In the genomic region with DNA sequence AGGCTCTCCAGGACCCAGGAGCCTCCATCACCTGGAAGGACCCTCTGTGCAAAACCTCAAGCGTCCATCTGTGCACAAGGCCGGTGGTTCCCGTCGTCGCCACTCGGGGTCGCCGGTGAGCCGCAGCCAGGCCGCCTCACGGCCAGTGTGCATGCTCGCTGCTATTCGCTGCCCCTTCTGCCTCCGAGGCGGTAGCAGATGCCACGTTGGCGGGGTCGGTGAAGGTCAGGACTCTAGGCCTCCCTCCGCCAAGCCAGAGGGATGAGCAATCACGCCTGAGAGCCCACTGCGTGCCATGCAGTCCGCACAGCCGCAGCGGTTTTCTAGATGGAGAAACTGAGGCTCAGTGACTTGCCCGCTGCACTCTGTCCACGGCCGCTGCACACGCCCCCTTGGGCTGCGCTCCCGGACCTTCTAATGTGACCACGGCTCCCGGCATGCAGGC, we compare ENCODE assay signal across 1 cellular context.
TF ChIP-seq lines count a peak whose summit lies in the region.

No MANE protein-coding gene starts in this region.

TF ChIP-seq in HepG2, 621 proteins besides CTCF, POLR2A, EP300 and RAD21 (continued from another document and continues in another):
- TF ChIP-seq, protein P1, sequence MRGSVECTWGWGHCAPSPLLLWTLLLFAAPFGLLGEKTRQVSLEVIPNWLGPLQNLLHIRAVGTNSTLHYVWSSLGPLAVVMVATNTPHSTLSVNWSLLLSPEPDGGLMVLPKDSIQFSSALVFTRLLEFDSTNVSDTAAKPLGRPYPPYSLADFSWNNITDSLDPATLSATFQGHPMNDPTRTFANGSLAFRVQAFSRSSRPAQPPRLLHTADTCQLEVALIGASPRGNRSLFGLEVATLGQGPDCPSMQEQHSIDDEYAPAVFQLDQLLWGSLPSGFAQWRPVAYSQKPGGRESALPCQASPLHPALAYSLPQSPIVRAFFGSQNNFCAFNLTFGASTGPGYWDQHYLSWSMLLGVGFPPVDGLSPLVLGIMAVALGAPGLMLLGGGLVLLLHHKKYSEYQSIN (CRISPR knock-in tag; IDR thresholded peaks at IDR 0.05; ENCODE audit: borderline replicate concordance): no peak
- peak; percentile 69 for TF ChIP-seq IRF2 (CRISPR knock-in tag; IDR thresholded peaks at IDR 0.05)
- TF ChIP-seq, protein P2, sequence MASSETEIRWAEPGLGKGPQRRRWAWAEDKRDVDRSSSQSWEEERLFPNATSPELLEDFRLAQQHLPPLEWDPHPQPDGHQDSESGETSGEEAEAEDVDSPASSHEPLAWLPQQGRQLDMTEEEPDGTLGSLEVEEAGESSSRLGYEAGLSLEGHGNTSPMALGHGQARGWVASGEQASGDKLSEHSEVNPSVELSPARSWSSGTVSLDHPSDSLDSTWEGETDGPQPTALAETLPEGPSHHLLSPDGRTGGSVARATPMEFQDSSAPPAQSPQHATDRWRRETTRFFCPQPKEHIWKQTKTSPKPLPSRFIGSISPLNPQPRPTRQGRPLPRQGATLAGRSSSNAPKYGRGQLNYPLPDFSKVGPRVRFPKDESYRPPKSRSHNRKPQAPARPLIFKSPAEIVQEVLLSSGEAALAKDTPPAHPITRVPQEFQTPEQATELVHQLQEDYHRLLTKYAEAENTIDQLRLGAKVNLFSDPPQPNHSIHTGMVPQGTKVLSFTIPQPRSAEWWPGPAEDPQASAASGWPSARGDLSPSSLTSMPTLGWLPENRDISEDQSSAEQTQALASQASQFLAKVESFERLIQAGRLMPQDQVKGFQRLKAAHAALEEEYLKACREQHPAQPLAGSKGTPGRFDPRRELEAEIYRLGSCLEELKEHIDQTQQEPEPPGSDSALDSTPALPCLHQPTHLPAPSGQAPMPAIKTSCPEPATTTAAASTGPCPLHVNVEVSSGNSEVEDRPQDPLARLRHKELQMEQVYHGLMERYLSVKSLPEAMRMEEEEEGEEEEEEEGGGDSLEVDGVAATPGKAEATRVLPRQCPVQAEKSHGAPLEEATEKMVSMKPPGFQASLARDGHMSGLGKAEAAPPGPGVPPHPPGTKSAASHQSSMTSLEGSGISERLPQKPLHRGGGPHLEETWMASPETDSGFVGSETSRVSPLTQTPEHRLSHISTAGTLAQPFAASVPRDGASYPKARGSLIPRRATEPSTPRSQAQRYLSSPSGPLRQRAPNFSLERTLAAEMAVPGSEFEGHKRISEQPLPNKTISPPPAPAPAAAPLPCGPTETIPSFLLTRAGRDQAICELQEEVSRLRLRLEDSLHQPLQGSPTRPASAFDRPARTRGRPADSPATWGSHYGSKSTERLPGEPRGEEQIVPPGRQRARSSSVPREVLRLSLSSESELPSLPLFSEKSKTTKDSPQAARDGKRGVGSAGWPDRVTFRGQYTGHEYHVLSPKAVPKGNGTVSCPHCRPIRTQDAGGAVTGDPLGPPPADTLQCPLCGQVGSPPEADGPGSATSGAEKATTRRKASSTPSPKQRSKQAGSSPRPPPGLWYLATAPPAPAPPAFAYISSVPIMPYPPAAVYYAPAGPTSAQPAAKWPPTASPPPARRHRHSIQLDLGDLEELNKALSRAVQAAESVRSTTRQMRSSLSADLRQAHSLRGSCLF (CRISPR knock-in tag; IDR thresholded peaks at IDR 0.05; ENCODE audit: borderline replicate concordance): no peak
- 0 out of 2 replicates have a peak, but pooled peaks have one; percentile 25 for TF ChIP-seq ZNF788 (CRISPR knock-in tag; IDR thresholded peaks at IDR 0.05; ENCODE audit: borderline replicate concordance)
- TF ChIP-seq SOX13 (IDR thresholded peaks at IDR 0.05): no peak
- TF ChIP-seq SOX13 (CRISPR knock-in tag; conservative IDR thresholded peaks at IDR 0.05 in 1 of 2, IDR thresholded peaks at IDR 0.05 in 1 of 2): 0 out of 4 replicates have a peak, but pooled peaks of 1 of the 2 experiments have one; percentile 6
- TF ChIP-seq MED1 (CRISPR knock-in tag; IDR thresholded peaks at IDR 0.05): 0 out of 2 replicates have a peak, but pooled peaks have one; percentile 37
- TF ChIP-seq, protein P3, sequence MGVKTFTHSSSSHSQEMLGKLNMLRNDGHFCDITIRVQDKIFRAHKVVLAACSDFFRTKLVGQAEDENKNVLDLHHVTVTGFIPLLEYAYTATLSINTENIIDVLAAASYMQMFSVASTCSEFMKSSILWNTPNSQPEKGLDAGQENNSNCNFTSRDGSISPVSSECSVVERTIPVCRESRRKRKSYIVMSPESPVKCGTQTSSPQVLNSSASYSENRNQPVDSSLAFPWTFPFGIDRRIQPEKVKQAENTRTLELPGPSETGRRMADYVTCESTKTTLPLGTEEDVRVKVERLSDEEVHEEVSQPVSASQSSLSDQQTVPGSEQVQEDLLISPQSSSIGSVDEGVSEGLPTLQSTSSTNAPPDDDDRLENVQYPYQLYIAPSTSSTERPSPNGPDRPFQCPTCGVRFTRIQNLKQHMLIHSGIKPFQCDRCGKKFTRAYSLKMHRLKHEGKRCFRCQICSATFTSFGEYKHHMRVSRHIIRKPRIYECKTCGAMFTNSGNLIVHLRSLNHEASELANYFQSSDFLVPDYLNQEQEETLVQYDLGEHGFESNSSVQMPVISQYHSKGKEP (CRISPR knock-in tag; IDR thresholded peaks at IDR 0.05): peak; percentile 46; the same call in 1 of the 2 replicates
- TF ChIP-seq ZNF446 (CRISPR knock-in tag; IDR thresholded peaks at IDR 0.05): no peak
- peak; percentile 69; the same call in 1 of the 2 replicates for TF ChIP-seq HIVEP1 (CRISPR knock-in tag; IDR thresholded peaks at IDR 0.05)
- TF ChIP-seq AGO1 (IDR thresholded peaks at IDR 0.05; ENCODE audit: low read depth, low read length, poor library complexity, severe bottlenecking): peak; percentile 68
- peak; percentile 34; the same call in 1 of the 2 replicates for TF ChIP-seq ZNF598 (CRISPR knock-in tag; IDR thresholded peaks at IDR 0.05; ENCODE audit: borderline replicate concordance)
- TF ChIP-seq, protein P4, sequence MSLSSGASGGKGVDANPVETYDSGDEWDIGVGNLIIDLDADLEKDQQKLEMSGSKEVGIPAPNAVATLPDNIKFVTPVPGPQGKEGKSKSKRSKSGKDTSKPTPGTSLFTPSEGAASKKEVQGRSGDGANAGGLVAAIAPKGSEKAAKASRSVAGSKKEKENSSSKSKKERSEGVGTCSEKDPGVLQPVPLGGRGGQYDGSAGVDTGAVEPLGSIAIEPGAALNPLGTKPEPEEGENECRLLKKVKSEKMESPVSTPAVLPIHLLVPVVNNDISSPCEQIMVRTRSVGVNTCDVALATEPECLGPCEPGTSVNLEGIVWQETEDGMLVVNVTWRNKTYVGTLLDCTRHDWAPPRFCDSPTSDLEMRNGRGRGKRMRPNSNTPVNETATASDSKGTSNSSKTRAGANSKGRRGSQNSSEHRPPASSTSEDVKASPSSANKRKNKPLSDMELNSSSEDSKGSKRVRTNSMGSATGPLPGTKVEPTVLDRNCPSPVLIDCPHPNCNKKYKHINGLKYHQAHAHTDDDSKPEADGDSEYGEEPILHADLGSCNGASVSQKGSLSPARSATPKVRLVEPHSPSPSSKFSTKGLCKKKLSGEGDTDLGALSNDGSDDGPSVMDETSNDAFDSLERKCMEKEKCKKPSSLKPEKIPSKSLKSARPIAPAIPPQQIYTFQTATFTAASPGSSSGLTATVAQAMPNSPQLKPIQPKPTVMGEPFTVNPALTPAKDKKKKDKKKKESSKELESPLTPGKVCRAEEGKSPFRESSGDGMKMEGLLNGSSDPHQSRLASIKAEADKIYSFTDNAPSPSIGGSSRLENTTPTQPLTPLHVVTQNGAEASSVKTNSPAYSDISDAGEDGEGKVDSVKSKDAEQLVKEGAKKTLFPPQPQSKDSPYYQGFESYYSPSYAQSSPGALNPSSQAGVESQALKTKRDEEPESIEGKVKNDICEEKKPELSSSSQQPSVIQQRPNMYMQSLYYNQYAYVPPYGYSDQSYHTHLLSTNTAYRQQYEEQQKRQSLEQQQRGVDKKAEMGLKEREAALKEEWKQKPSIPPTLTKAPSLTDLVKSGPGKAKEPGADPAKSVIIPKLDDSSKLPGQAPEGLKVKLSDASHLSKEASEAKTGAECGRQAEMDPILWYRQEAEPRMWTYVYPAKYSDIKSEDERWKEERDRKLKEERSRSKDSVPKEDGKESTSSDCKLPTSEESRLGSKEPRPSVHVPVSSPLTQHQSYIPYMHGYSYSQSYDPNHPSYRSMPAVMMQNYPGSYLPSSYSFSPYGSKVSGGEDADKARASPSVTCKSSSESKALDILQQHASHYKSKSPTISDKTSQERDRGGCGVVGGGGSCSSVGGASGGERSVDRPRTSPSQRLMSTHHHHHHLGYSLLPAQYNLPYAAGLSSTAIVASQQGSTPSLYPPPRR (CRISPR knock-in tag; IDR thresholded peaks at IDR 0.05; ENCODE audit: borderline replicate concordance): no peak
- no peak for TF ChIP-seq ZNF484 (CRISPR knock-in tag; IDR thresholded peaks at IDR 0.05; ENCODE audit: borderline replicate concordance, low read depth)
- no peak for TF ChIP-seq ZNF138 (CRISPR knock-in tag; IDR thresholded peaks at IDR 0.05; ENCODE audit: low read depth)
- TF ChIP-seq, protein P5, sequence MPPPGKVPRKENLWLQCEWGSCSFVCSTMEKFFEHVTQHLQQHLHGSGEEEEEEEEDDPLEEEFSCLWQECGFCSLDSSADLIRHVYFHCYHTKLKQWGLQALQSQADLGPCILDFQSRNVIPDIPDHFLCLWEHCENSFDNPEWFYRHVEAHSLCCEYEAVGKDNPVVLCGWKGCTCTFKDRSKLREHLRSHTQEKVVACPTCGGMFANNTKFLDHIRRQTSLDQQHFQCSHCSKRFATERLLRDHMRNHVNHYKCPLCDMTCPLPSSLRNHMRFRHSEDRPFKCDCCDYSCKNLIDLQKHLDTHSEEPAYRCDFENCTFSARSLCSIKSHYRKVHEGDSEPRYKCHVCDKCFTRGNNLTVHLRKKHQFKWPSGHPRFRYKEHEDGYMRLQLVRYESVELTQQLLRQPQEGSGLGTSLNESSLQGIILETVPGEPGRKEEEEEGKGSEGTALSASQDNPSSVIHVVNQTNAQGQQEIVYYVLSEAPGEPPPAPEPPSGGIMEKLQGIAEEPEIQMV (CRISPR knock-in tag; IDR thresholded peaks at IDR 0.05; ENCODE audit: low read depth): peak; percentile 68; the same call in 1 of the 2 replicates
- TF ChIP-seq, protein P6, sequence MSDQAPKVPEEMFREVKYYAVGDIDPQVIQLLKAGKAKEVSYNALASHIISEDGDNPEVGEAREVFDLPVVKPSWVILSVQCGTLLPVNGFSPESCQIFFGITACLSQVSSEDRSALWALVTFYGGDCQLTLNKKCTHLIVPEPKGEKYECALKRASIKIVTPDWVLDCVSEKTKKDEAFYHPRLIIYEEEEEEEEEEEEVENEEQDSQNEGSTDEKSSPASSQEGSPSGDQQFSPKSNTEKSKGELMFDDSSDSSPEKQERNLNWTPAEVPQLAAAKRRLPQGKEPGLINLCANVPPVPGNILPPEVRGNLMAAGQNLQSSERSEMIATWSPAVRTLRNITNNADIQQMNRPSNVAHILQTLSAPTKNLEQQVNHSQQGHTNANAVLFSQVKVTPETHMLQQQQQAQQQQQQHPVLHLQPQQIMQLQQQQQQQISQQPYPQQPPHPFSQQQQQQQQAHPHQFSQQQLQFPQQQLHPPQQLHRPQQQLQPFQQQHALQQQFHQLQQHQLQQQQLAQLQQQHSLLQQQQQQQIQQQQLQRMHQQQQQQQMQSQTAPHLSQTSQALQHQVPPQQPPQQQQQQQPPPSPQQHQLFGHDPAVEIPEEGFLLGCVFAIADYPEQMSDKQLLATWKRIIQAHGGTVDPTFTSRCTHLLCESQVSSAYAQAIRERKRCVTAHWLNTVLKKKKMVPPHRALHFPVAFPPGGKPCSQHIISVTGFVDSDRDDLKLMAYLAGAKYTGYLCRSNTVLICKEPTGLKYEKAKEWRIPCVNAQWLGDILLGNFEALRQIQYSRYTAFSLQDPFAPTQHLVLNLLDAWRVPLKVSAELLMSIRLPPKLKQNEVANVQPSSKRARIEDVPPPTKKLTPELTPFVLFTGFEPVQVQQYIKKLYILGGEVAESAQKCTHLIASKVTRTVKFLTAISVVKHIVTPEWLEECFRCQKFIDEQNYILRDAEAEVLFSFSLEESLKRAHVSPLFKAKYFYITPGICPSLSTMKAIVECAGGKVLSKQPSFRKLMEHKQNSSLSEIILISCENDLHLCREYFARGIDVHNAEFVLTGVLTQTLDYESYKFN (CRISPR knock-in tag; conservative IDR thresholded peaks at IDR 0.05): no peak; the same call in 1 of the 2 replicates
- 0 out of 2 replicates have a peak, but pooled peaks have one; percentile 41 for TF ChIP-seq ZNF224 (CRISPR knock-in tag; IDR thresholded peaks at IDR 0.05)
- peak; percentile 64; the same call in 1 of the 3 replicates for TF ChIP-seq MXI1 (IDR thresholded peaks at IDR 0.05; ENCODE audit: borderline replicate concordance, low read depth, low read length)
- 0 out of 2 replicates have a peak, but pooled peaks have one; percentile 22 for TF ChIP-seq CEBPG (CRISPR knock-in tag; IDR thresholded peaks at IDR 0.05)
- TF ChIP-seq ZNF776 (CRISPR knock-in tag; IDR thresholded peaks at IDR 0.05): peak; percentile 75; the same call in 1 of the 2 replicates
- 0 out of 2 replicates have a peak, but pooled peaks have one; percentile 36 for TF ChIP-seq ARNTL (CRISPR knock-in tag; IDR thresholded peaks at IDR 0.05)
- TF ChIP-seq, protein P7, sequence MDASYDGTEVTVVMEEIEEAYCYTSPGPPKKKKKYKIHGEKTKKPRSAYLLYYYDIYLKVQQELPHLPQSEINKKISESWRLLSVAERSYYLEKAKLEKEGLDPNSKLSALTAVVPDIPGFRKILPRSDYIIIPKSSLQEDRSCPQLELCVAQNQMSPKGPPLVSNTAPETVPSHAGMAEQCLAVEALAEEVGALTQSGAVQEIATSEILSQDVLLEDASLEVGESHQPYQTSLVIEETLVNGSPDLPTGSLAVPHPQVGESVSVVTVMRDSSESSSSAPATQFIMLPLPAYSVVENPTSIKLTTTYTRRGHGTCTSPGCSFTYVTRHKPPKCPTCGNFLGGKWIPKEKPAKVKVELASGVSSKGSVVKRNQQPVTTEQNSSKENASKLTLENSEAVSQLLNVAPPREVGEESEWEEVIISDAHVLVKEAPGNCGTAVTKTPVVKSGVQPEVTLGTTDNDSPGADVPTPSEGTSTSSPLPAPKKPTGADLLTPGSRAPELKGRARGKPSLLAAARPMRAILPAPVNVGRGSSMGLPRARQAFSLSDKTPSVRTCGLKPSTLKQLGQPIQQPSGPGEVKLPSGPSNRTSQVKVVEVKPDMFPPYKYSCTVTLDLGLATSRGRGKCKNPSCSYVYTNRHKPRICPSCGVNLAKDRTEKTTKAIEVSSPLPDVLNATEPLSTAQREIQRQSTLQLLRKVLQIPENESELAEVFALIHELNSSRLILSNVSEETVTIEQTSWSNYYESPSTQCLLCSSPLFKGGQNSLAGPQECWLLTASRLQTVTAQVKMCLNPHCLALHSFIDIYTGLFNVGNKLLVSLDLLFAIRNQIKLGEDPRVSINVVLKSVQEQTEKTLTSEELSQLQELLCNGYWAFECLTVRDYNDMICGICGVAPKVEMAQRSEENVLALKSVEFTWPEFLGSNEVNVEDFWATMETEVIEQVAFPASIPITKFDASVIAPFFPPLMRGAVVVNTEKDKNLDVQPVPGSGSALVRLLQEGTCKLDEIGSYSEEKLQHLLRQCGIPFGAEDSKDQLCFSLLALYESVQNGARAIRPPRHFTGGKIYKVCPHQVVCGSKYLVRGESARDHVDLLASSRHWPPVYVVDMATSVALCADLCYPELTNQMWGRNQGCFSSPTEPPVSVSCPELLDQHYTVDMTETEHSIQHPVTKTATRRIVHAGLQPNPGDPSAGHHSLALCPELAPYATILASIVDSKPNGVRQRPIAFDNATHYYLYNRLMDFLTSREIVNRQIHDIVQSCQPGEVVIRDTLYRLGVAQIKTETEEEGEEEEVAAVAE (CRISPR knock-in tag; IDR thresholded peaks at IDR 0.05; ENCODE audit: borderline replicate concordance): no peak
- TF ChIP-seq, protein P8, sequence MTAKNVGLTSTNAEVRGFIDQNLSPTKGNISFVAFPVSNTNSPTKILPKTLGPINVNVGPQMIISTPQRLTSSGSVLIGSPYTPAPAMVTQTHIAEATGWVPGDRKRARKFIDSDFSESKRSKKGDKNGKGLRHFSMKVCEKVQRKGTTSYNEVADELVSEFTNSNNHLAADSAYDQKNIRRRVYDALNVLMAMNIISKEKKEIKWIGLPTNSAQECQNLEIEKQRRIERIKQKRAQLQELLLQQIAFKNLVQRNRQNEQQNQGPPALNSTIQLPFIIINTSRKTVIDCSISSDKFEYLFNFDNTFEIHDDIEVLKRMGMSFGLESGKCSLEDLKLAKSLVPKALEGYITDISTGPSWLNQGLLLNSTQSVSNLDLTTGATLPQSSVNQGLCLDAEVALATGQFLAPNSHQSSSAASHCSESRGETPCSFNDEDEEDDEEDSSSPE (CRISPR knock-in tag; IDR thresholded peaks at IDR 0.05): peak; percentile 44
- TF ChIP-seq KDM3A (CRISPR knock-in tag; IDR thresholded peaks at IDR 0.05; ENCODE audit: low read depth): peak; percentile 75
